21 cellular contexts compared by ENCODE assay signal in the genomic region with DNA sequence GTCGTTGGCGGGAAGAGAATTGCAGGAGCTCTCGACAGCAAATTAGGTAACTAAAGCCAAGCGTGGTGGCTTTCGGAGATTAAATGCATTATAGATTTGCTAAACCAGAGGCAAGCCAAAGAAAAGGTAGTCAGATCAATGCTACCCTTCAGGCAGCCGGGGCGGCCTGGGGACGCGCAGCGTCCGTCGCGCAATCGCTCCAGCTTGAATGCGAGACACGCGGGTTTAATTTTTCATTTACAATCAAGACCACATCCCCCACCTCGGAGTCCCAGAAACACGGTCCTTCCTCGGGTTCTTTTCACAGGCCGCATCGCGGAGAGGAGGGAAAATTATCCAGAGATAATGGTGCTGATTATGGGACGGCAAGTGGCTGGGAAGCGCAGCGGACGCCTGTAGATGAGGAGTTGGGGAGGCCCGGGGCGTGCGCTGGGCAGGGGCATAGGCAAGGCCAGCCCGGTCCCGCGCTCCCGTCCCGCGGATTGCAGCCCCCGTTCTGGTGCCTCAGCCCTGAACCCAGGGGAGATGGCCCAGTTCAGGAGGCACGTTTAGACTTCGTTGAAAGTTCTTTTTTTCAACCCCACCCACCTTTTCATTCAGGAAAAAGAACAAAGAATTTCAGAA.
"Had no signal": no experiment of that assay in that cellular context is flagged by ENCODE, and none has a peak within 500 bp of the region (broad histone marks: within the 10 kb centered on the region; RNA-seq: fewer than 3 reads in every experiment).

No MANE protein-coding gene starts in this region.

- H3K9ac ChIP-seq: KMS-11, SK-N-SH had no signal

- FAIRE-seq: HepG2, RCC 7860 had no signal

- DNase-seq: Kasumi-1, MV-4-11, NCI-H1048, NCI-H1105, NCI-H1417, NCI-H1436 treated with DMSO at 0.1 percent for 48 hours, NCI-H1694, NCI-H187 treated with DMSO at 0.1 percent for 48 hours, NCI-H2029 treated with DMSO at 0.1 percent for 48 hours, NCI-H2171 treated with DMSO at 0.1 percent for 48 hours, NCI-H2227 treated with DMSO at 0.1 percent for 48 hours, NCI-H524, NCI-H526 treated with DMSO at 0.1 percent for 48 hours, NCI-H748 treated with DMSO at 0.1 percent for 48 hours, RPMI8226, SHP77, SK-N-SH, SW 1271 had no signal

- H3K9me3 ChIP-seq: SK-N-SH had no signal

- H3K4me2 ChIP-seq: KMS-11, SK-N-SH had no signal

- H3K27ac ChIP-seq: KMS-11 had no signal
